Comparison of ENCODE assay signal across 1 cellular context in genomic region chr1:164659621-164660414, GRCh38.
A peak's percentile ranks its signal among the peaks of the same experiment; 100 is the strongest.
TF ChIP-seq lines count a peak whose summit lies in the region.

No MANE protein-coding gene starts in this region.

TF ChIP-seq in H1, 55 proteins besides CTCF, POLR2A, EP300 and RAD21 (continued from another document):
- no peak for TF ChIP-seq CBX8 (IDR thresholded peaks at IDR 0.05; ENCODE audit: borderline replicate concordance, low read depth, low read length)
- peak; percentile 28; the same call in 1 of the 2 replicates for TF ChIP-seq POLR2AphosphoS5 (IDR thresholded peaks at IDR 0.05; ENCODE audit: low read depth, low read length)
- TF ChIP-seq HDAC6 (IDR thresholded peaks at IDR 0.05; ENCODE audit: low read depth, low read length), result no peak
- TF ChIP-seq MAFK (IDR thresholded peaks at IDR 0.05; ENCODE audit: low read depth, low read length), result no peak
- TF ChIP-seq SP2 (IDR thresholded peaks at IDR 0.05; ENCODE audit: low read length), result no peak
- TF ChIP-seq, protein P1, sequence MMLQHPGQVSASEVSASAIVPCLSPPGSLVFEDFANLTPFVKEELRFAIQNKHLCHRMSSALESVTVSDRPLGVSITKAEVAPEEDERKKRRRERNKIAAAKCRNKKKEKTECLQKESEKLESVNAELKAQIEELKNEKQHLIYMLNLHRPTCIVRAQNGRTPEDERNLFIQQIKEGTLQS (IDR thresholded peaks at IDR 0.05; ENCODE audit: insufficient read depth, low read depth, low read length), result no peak
- TF ChIP-seq TEAD4 (IDR thresholded peaks at IDR 0.05; ENCODE audit: low read depth, low read length), result peak; percentile 59; the same call in 1 of the 2 replicates
- no peak for TF ChIP-seq EGR1 (IDR thresholded peaks at IDR 0.05; ENCODE audit: borderline replicate concordance, low read depth, low read length)
- TF ChIP-seq ZNF274 (IDR thresholded peaks at IDR 0.05; ENCODE audit: borderline replicate concordance, extremely low read depth, low read length), result no peak
- no peak for TF ChIP-seq BRCA1 (IDR thresholded peaks at IDR 0.05; ENCODE audit: low read depth, low read length)
- TF ChIP-seq SIX5 (IDR thresholded peaks at IDR 0.05; ENCODE audit: low read depth, low read length), result no peak
- no peak for TF ChIP-seq HDAC2 (IDR thresholded peaks at IDR 0.05; ENCODE audit: borderline replicate concordance in 1 of 2, low read depth in 2 of 2, low read length in 2 of 2)
- TF ChIP-seq TCF12 (IDR thresholded peaks at IDR 0.05; ENCODE audit: low read depth, low read length), result peak; percentile 97
- TF ChIP-seq, protein P2, sequence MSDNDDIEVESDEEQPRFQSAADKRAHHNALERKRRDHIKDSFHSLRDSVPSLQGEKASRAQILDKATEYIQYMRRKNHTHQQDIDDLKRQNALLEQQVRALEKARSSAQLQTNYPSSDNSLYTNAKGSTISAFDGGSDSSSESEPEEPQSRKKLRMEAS (IDR thresholded peaks at IDR 0.05), result peak; percentile 31; the same call in 1 of the 2 replicates
- TF ChIP-seq CTBP2 (IDR thresholded peaks at IDR 0.05; ENCODE audit: borderline replicate concordance, insufficient read depth, insufficient read length, low read length), result no peak
- TF ChIP-seq POU5F1 (IDR thresholded peaks at IDR 0.05; ENCODE audit: low read depth, low read length), result no peak
- TF ChIP-seq GTF2F1 (IDR thresholded peaks at IDR 0.05; ENCODE audit: borderline replicate concordance, low read depth, low read length), result no peak
- no peak for TF ChIP-seq GABPA (IDR thresholded peaks at IDR 0.05; ENCODE audit: borderline replicate concordance, insufficient read depth, low read length)
- TF ChIP-seq SP1 (IDR thresholded peaks at IDR 0.05; ENCODE audit: low read depth, low read length), result peak; percentile 92
- no peak for TF ChIP-seq TBP (IDR thresholded peaks at IDR 0.05; ENCODE audit: low read depth, low read length)
- no peak for TF ChIP-seq RXRA (IDR thresholded peaks at IDR 0.05; ENCODE audit: insufficient read depth, low read depth, low read length)
- TF ChIP-seq FOSL1 (IDR thresholded peaks at IDR 0.05; ENCODE audit: insufficient read depth, low read depth, low read length), result no peak
- peak; percentile 88; the same call in 1 of the 2 replicates for TF ChIP-seq RBBP5 (IDR thresholded peaks at IDR 0.05; ENCODE audit: borderline replicate concordance, low read depth, low read length)
- TF ChIP-seq JUN (IDR thresholded peaks at IDR 0.05; ENCODE audit: low read depth, low read length), result no peak
- no peak for TF ChIP-seq SRF (IDR thresholded peaks at IDR 0.05; ENCODE audit: low read depth, low read length)
- TF ChIP-seq CEBPB (IDR thresholded peaks at IDR 0.05; ENCODE audit: low read depth, low read length), result no peak
- no peak for TF ChIP-seq SP4 (IDR thresholded peaks at IDR 0.05; ENCODE audit: low read length)
- no peak for TF ChIP-seq NANOG (IDR thresholded peaks at IDR 0.05; ENCODE audit: insufficient read depth, low read depth, low read length, poor library complexity, severe bottlenecking)
- TF ChIP-seq SIN3A (conservative IDR thresholded peaks at IDR 0.05 in 1 of 2, IDR thresholded peaks at IDR 0.05 in 1 of 2; ENCODE audit: low read depth in 1 of 2, low read length in 2 of 2), result no peak
- no peak for TF ChIP-seq E2F6 (IDR thresholded peaks at IDR 0.05)
- no peak for TF ChIP-seq YY1 (IDR thresholded peaks at IDR 0.05; ENCODE audit: low read depth, low read length)
- no peak for TF ChIP-seq PHF8 (conservative IDR thresholded peaks at IDR 0.05; ENCODE audit: low read depth, low read length)
- no peak for TF ChIP-seq TAF1 (IDR thresholded peaks at IDR 0.05; ENCODE audit: low read depth, low read length)
- TF ChIP-seq RNF2 (IDR thresholded peaks at IDR 0.05; ENCODE audit: borderline replicate concordance, low read depth, low read length, missing control alignments, poor library complexity, severe bottlenecking), result no peak
- no peak for TF ChIP-seq BACH1 (IDR thresholded peaks at IDR 0.05; ENCODE audit: low read length)
- no peak for TF ChIP-seq SUZ12 (IDR thresholded peaks at IDR 0.05; ENCODE audit: low read length)
- TF ChIP-seq CHD1 (IDR thresholded peaks at IDR 0.05; ENCODE audit: low read depth, low read length), result no peak
- no peak for TF ChIP-seq JUND (IDR thresholded peaks at IDR 0.05; ENCODE audit: low read length)
- TF ChIP-seq KDM5A (IDR thresholded peaks at IDR 0.05; ENCODE audit: low read length), result no peak
- no peak for TF ChIP-seq NRF1 (IDR thresholded peaks at IDR 0.05; ENCODE audit: low read depth, low read length)
- TF ChIP-seq EZH2 (IDR thresholded peaks at IDR 0.05; ENCODE audit: low read depth, low read length, severe bottlenecking), result no peak
- no peak for TF ChIP-seq SIRT6 (IDR thresholded peaks at IDR 0.05; ENCODE audit: low read length)
- TF ChIP-seq TAF7 (optimal IDR thresholded peaks at IDR 0.05; ENCODE audit: borderline replicate concordance, low read depth, low read length), result no peak
- TF ChIP-seq, protein P3, sequence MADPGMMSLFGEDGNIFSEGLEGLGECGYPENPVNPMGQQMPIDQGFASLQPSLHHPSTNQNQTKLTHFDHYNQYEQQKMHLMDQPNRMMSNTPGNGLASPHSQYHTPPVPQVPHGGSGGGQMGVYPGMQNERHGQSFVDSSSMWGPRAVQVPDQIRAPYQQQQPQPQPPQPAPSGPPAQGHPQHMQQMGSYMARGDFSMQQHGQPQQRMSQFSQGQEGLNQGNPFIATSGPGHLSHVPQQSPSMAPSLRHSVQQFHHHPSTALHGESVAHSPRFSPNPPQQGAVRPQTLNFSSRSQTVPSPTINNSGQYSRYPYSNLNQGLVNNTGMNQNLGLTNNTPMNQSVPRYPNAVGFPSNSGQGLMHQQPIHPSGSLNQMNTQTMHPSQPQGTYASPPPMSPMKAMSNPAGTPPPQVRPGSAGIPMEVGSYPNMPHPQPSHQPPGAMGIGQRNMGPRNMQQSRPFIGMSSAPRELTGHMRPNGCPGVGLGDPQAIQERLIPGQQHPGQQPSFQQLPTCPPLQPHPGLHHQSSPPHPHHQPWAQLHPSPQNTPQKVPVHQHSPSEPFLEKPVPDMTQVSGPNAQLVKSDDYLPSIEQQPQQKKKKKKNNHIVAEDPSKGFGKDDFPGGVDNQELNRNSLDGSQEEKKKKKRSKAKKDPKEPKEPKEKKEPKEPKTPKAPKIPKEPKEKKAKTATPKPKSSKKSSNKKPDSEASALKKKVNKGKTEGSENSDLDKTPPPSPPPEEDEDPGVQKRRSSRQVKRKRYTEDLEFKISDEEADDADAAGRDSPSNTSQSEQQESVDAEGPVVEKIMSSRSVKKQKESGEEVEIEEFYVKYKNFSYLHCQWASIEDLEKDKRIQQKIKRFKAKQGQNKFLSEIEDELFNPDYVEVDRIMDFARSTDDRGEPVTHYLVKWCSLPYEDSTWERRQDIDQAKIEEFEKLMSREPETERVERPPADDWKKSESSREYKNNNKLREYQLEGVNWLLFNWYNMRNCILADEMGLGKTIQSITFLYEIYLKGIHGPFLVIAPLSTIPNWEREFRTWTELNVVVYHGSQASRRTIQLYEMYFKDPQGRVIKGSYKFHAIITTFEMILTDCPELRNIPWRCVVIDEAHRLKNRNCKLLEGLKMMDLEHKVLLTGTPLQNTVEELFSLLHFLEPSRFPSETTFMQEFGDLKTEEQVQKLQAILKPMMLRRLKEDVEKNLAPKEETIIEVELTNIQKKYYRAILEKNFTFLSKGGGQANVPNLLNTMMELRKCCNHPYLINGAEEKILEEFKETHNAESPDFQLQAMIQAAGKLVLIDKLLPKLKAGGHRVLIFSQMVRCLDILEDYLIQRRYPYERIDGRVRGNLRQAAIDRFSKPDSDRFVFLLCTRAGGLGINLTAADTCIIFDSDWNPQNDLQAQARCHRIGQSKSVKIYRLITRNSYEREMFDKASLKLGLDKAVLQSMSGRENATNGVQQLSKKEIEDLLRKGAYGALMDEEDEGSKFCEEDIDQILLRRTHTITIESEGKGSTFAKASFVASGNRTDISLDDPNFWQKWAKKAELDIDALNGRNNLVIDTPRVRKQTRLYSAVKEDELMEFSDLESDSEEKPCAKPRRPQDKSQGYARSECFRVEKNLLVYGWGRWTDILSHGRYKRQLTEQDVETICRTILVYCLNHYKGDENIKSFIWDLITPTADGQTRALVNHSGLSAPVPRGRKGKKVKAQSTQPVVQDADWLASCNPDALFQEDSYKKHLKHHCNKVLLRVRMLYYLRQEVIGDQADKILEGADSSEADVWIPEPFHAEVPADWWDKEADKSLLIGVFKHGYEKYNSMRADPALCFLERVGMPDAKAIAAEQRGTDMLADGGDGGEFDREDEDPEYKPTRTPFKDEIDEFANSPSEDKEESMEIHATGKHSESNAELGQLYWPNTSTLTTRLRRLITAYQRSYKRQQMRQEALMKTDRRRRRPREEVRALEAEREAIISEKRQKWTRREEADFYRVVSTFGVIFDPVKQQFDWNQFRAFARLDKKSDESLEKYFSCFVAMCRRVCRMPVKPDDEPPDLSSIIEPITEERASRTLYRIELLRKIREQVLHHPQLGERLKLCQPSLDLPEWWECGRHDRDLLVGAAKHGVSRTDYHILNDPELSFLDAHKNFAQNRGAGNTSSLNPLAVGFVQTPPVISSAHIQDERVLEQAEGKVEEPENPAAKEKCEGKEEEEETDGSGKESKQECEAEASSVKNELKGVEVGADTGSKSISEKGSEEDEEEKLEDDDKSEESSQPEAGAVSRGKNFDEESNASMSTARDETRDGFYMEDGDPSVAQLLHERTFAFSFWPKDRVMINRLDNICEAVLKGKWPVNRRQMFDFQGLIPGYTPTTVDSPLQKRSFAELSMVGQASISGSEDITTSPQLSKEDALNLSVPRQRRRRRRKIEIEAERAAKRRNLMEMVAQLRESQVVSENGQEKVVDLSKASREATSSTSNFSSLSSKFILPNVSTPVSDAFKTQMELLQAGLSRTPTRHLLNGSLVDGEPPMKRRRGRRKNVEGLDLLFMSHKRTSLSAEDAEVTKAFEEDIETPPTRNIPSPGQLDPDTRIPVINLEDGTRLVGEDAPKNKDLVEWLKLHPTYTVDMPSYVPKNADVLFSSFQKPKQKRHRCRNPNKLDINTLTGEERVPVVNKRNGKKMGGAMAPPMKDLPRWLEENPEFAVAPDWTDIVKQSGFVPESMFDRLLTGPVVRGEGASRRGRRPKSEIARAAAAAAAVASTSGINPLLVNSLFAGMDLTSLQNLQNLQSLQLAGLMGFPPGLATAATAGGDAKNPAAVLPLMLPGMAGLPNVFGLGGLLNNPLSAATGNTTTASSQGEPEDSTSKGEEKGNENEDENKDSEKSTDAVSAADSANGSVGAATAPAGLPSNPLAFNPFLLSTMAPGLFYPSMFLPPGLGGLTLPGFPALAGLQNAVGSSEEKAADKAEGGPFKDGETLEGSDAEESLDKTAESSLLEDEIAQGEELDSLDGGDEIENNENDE (IDR thresholded peaks at IDR 0.05; ENCODE audit: insufficient replicate concordance, low read length), result peak; percentile 36
